In genomic region chr19:35136977-35137702, GRCh38 we compare ENCODE assay signal across 1 cellular context.
TF ChIP-seq lines count a peak whose summit lies in the region.

No MANE protein-coding gene starts in this region.

TF ChIP-seq in HepG2, 621 proteins besides CTCF, POLR2A, EP300 and RAD21 (continued from another document and continues in another):
- TF ChIP-seq MAZ (IDR thresholded peaks at IDR 0.05; ENCODE audit: borderline replicate concordance, low read depth, low read length) (no peak), MAZ (CRISPR knock-in tag; IDR thresholded peaks at IDR 0.05; ENCODE audit: low read depth) (no peak), ARID5B (CRISPR knock-in tag; IDR thresholded peaks at IDR 0.05) (peak; percentile 72), CEBPZ (IDR thresholded peaks at IDR 0.05; ENCODE audit: low read length) (no peak), ZNF33B (CRISPR knock-in tag; IDR thresholded peaks at IDR 0.05) (no peak), ZSCAN31 (CRISPR knock-in tag; IDR thresholded peaks at IDR 0.05; ENCODE audit: low read depth) (no peak), GABPA (IDR thresholded peaks at IDR 0.05; ENCODE audit: low read depth, low read length) (no peak), GABPA (CRISPR knock-in tag; IDR thresholded peaks at IDR 0.05; ENCODE audit: low read depth) (peak; percentile 42; the same call in 1 of the 2 replicates), ZNF572 (CRISPR knock-in tag; IDR thresholded peaks at IDR 0.05) (no peak), ZNF720 (CRISPR knock-in tag; IDR thresholded peaks at IDR 0.05) (no peak), YEATS2 (CRISPR knock-in tag; IDR thresholded peaks at IDR 0.05; ENCODE audit: borderline replicate concordance) (no peak), ZNF263 (CRISPR knock-in tag; IDR thresholded peaks at IDR 0.05) (0 out of 2 replicates have a peak, but pooled peaks have one; percentile 6), ZBTB7A (CRISPR knock-in tag; IDR thresholded peaks at IDR 0.05) (no peak), ELF1 (CRISPR knock-in tag; IDR thresholded peaks at IDR 0.05) (no peak), GPBP1L1 (CRISPR knock-in tag; IDR thresholded peaks at IDR 0.05) (no peak), NFE2L1 (CRISPR knock-in tag; IDR thresholded peaks at IDR 0.05; ENCODE audit: borderline replicate concordance) (no peak), ZBTB39 (CRISPR knock-in tag; IDR thresholded peaks at IDR 0.05) (no peak), ZBTB33 (CRISPR knock-in tag; IDR thresholded peaks at IDR 0.05) (no peak), ZNF318 (CRISPR knock-in tag; IDR thresholded peaks at IDR 0.05) (0 out of 2 replicates have a peak, but pooled peaks have one; percentile 34), ZNF577 (CRISPR knock-in tag; IDR thresholded peaks at IDR 0.05; ENCODE audit: borderline replicate concordance, low read depth) (no peak), SIX4 (CRISPR knock-in tag; IDR thresholded peaks at IDR 0.05) (no peak), PATZ1 (CRISPR knock-in tag; IDR thresholded peaks at IDR 0.05) (no peak), ONECUT2 (CRISPR knock-in tag; IDR thresholded peaks at IDR 0.05) (no peak), ZNF362 (CRISPR knock-in tag; IDR thresholded peaks at IDR 0.05; ENCODE audit: borderline replicate concordance) (0 out of 2 replicates have a peak, but pooled peaks have one; percentile 48)
